ENCODE assay signal across 8 cellular contexts in genomic region chr1:147494998-147495580, GRCh38. TPM values are rescaled to one million over a fixed set of nuclear protein-coding genes. Genes with fewer than 3 reads are reported as not detected.
DNase-seq lines count a peak whose midpoint lies in the region; ATAC-seq and TF ChIP-seq lines count a peak whose summit lies in the region.

No MANE protein-coding gene starts in this region.

- no peak overlapping the region for H3K9ac ChIP-seq in liver (ENCODE audit: low read depth in 1 of 2, low read length in 2 of 2)

- 18% methylated on average over 9 of the region's 9 CpGs for WGBS in liver

- peak; percentile 99 for TF ChIP-seq RAD21 in liver (IDR thresholded peaks at IDR 0.05)

- in situ Hi-C loops in ACHN (cut with HindIII; ENCODE audit: low pct_ligation_motif_present, low pct_unique_long_range_greater_than_20kb, low sequenced_read_pairs) = no loop called here

- H3K4me3 ChIP-seq in liver (ENCODE audit: low read depth in 1 of 3, low read length in 3 of 3) = no peak overlapping the region

- H3K27me3 ChIP-seq in liver (ENCODE audit: control insufficient read depth in 4 of 4, insufficient read depth in 4 of 4, low read length in 3 of 4) = no peaks in the 10 kb centered on the region

- no peak overlapping the region for H3K27ac ChIP-seq in liver (ENCODE audit: low read depth in 1 of 2, low read length in 2 of 2)

- peak; percentile 81 for DNase-seq in ACHN
- peak; percentile 53 for DNase-seq in NCI-H2196 treated with DMSO at 0.1 percent for 48 hours (lab: John Stamatoyannopoulos, UW; ENCODE audit: unreplicated experiment)
- DNase-seq in activated CD4-positive, alpha-beta T cell treated with anti-CD3 and anti-CD28 coated beads for 24 hours (ENCODE audit: low read depth in 2 of 2) = peak; percentile 49 to 55
- peak; percentile 77 for DNase-seq in cerebellum (ENCODE audit: low spot score)
- DNase-seq in stimulated activated CD8-positive, alpha-beta memory T cell treated with anti-CD3 and anti-CD28 coated beads, Interleukin-12 subunit alpha, Interleukin-12 subunit beta, amount 100 ng/mL, for 1 hour (ENCODE audit: low read depth) = peak; percentile 49

- no peaks in the 10 kb centered on the region for H3K36me3 ChIP-seq in liver (ENCODE audit: control insufficient read depth in 4 of 4, insufficient read depth in 3 of 4, low read depth in 1 of 4, low read length in 3 of 4)

- ATAC-seq in GM18508 (IDR thresholded peaks at IDR 0.05; ENCODE audit: insufficient read depth, unreplicated experiment) (peak; percentile 68), HG03097 (IDR thresholded peaks at IDR 0.05; ENCODE audit: low FRiP score, unreplicated experiment) (peak; percentile 65)

- TF ChIP-seq CTCF in liver (IDR thresholded peaks at IDR 0.05; ENCODE audit: low read depth, low read length, missing input control) = peak; percentile 96

- H3K9me3 ChIP-seq in liver (ENCODE audit: control insufficient read depth in 4 of 4, low read length in 3 of 4) = no peaks in the 10 kb centered on the region

- peaks cover 0 to 6% (median 3%) of the 10 kb centered on the region in 4 donors for H3K4me1 ChIP-seq in liver (ENCODE audit: control insufficient read depth in 4 of 4, insufficient read depth in 4 of 4, low read length in 3 of 4)

TF ChIP-seq in liver, 16 proteins besides CTCF, POLR2A, EP300 and RAD21:
- TF ChIP-seq HNF4A (conservative IDR thresholded peaks at IDR 0.05) (no peak), NR2F2 (IDR thresholded peaks at IDR 0.05) (no peak), HNF4G (IDR thresholded peaks at IDR 0.05) (no peak), YY1 (IDR thresholded peaks at IDR 0.05) (no peak), RXRA (IDR thresholded peaks at IDR 0.05) (no peak), REST (IDR thresholded peaks at IDR 0.05) (no peak), FOXA1 (IDR thresholded peaks at IDR 0.05) (no peak), TAF1 (conservative IDR thresholded peaks at IDR 0.05) (no peak), SP1 (IDR thresholded peaks at IDR 0.05) (no peak), GABPA (IDR thresholded peaks at IDR 0.05 in 1 of 2, conservative IDR thresholded peaks at IDR 0.05 in 1 of 2) (no peak), JUND (IDR thresholded peaks at IDR 0.05) (no peak), MAX (IDR thresholded peaks at IDR 0.05) (no peak), EGR1 (IDR thresholded peaks at IDR 0.05; ENCODE audit: low read depth in 2 of 2) (no peak)
TF ChIP-seq in liver: peak in this region for 0.

RNA-seq across cellular contexts. Expression of gene BCL9, which starts 46.2 kb away (rescaled TPM):
- total RNA-seq in cerebellum (13.2 TPM), liver (1 to 10 TPM; 2.3 to 2.8 TPM)
- 1 to 10 TPM; 1.4 to 5.0 TPM for polyA plus RNA-seq in liver
